8 cellular contexts compared by ENCODE assay signal in genomic region chr19:1104452-1105216, GRCh38. TPM values are rescaled to one million over a fixed set of nuclear protein-coding genes. Genes with fewer than 3 reads are reported as not detected.
DNase-seq lines count a peak whose midpoint lies in the region; ATAC-seq and TF ChIP-seq lines count a peak whose summit lies in the region.

No MANE protein-coding gene starts in this region.

- H3K27ac ChIP-seq in naive thymus-derived CD4-positive, alpha-beta T cell (ENCODE audit: low read depth, low read length): peak overlapping the region; percentile 100
- peak overlapping the region; percentile 99 for H3K27ac ChIP-seq in subcutaneous abdominal adipose tissue (ENCODE audit: low read depth, low read length)

- in situ Hi-C loops in GM18951 (cut with MboI; ENCODE audit: low sequenced_read_pairs, unreplicated experiment): loop anchor here (5.0 kb wide), 1 partner anchor 88 kb away; no protein-coding TSS in a partner anchor

- peaks cover 0 to 8% (median 0%) of the 10 kb centered on the region in 5 donors for H3K36me3 Mint-ChIP-seq in naive thymus-derived CD4-positive, alpha-beta T cell

- H3K4me3 ChIP-seq in AG10803 (ENCODE audit: low read length) (peak overlapping the region; percentile 77), subcutaneous abdominal adipose tissue (ENCODE audit: low read depth in 1 of 5, low read length in 5 of 5) (peak overlapping the region in 4 of 5 donors; percentile 80 to 82 (median 82))
- peak overlapping the region; percentile 79 for H3K4me3 ChIP-seq in naive thymus-derived CD4-positive, alpha-beta T cell (ENCODE audit: low read length)

- H3K36me3 ChIP-seq in naive thymus-derived CD4-positive, alpha-beta T cell (ENCODE audit: control insufficient read depth in 2 of 3, insufficient read depth in 3 of 3, low read length in 3 of 3): peaks cover 0 to 37% (median 0%) of the 10 kb centered on the region in 3 experiments
- H3K36me3 ChIP-seq in subcutaneous abdominal adipose tissue (ENCODE audit: control insufficient read depth in 5 of 5, insufficient read depth in 5 of 5, low read length in 5 of 5): peaks cover 0 to 37% (median 29%) of the 10 kb centered on the region in 5 donors

- peak overlapping the region; percentile 60 to 82 (median 77) for H3K4me3 Mint-ChIP-seq in naive thymus-derived CD4-positive, alpha-beta T cell

- intact Hi-C loops in naive thymus-derived CD4-positive, alpha-beta T cell (cut with micrococcal nuclease): loop anchor here (1.0 to 5.0 kb wide), 3 partner anchors 36 to 70 kb away; partner anchors contain the start of genes ARHGAP45 (in 1 of the 2) and SBNO2 (in 1 of the 2)

- POLR2A ChIA-PET in naive thymus-derived CD4-positive, alpha-beta T cell (lab: Charles Lee): interaction anchor here (0.6 to 38.6 kb wide), 9 partner anchors 8 to 165 kb away, joined by 3 to 2022 read pairs (median 4); partner anchors contain the start of genes ARHGAP45, CIRBP and RNU6-2

- peaks cover 13 to 41% (median 33%) of the 10 kb centered on the region in 7 donors for H3K4me1 Mint-ChIP-seq in naive thymus-derived CD4-positive, alpha-beta T cell

- TF ChIP-seq POLR2A in GM18951 (IDR thresholded peaks at IDR 0.05; ENCODE audit: extremely low read depth, insufficient read depth, insufficient read length): peak; percentile 14

- DNase-seq in AG10803 (ENCODE audit: low read depth) (peak; percentile 59), fibroblast of peridontal ligament (ENCODE audit: extremely low read depth) (peak; percentile 50)
- peak; percentile 92 for DNase-seq in activated effector memory CD4-positive, alpha-beta T cell treated with anti-CD3 and anti-CD28 coated beads, Interleukin-2, amount 50 U/mL, for 16 hours
- peak; percentile 55 to 87 (median 67) for DNase-seq in naive thymus-derived CD4-positive, alpha-beta T cell

- peak overlapping the region in 7 of 9 donors; percentile 47 to 86 (median 66) for H3K27ac Mint-ChIP-seq in naive thymus-derived CD4-positive, alpha-beta T cell

- peaks cover 0 to 3% (median 0%) of the 10 kb centered on the region in 11 donors for H3K9me3 Mint-ChIP-seq in naive thymus-derived CD4-positive, alpha-beta T cell

- CTCF ChIA-PET in naive thymus-derived CD4-positive, alpha-beta T cell (lab: Charles Lee): interaction anchor here (0.6 kb wide), 1 partner anchor 88 kb away, joined by 3 read pairs; no protein-coding TSS in a partner anchor

- TF ChIP-seq CTCF in AG10803 (conservative IDR thresholded peaks at IDR 0.05; ENCODE audit: low read length): no peak

- H3K27me3 ChIP-seq in naive thymus-derived CD4-positive, alpha-beta T cell (ENCODE audit: control insufficient read depth in 2 of 2, insufficient read depth in 2 of 2, low read length in 2 of 2): no peaks in the 10 kb centered on the region
- H3K27me3 ChIP-seq in subcutaneous abdominal adipose tissue (ENCODE audit: control insufficient read depth in 5 of 5, insufficient read depth in 4 of 5, low read length in 5 of 5): peaks cover 0 to 8% (median 0%) of the 10 kb centered on the region in 5 donors

- peaks cover 13 to 18% of the 10 kb centered on the region in 2 donors for H3K4me1 ChIP-seq in naive thymus-derived CD4-positive, alpha-beta T cell (ENCODE audit: control insufficient read depth in 2 of 2, insufficient read depth in 2 of 2, low read length in 2 of 2)
- H3K4me1 ChIP-seq in subcutaneous abdominal adipose tissue (ENCODE audit: control insufficient read depth in 5 of 5, insufficient read depth in 5 of 5, low read length in 5 of 5): peaks cover 20 to 70% (median 50%) of the 10 kb centered on the region in 5 donors

- no peaks in the 10 kb centered on the region for H3K27me3 Mint-ChIP-seq in naive thymus-derived CD4-positive, alpha-beta T cell

- H3K9ac ChIP-seq in subcutaneous abdominal adipose tissue (ENCODE audit: low read length in 5 of 5): peak overlapping the region in 4 of 5 donors; percentile 69 to 83 (median 80)

- no peaks in the 10 kb centered on the region for H3K9me3 ChIP-seq in naive thymus-derived CD4-positive, alpha-beta T cell (ENCODE audit: control insufficient read depth in 2 of 3, low read length in 3 of 3)
- peaks cover 0 to 5% (median 3%) of the 10 kb centered on the region in 5 donors for H3K9me3 ChIP-seq in subcutaneous abdominal adipose tissue (ENCODE audit: control insufficient read depth in 5 of 5, low read length in 5 of 5)

- peak; percentile 33 for ATAC-seq in HG03442 (IDR thresholded peaks at IDR 0.05; ENCODE audit: unreplicated experiment)
- ATAC-seq in naive thymus-derived CD4-positive, alpha-beta T cell: peak; percentile 61

TF ChIP-seq in PFSK-1, 5 proteins besides CTCF, POLR2A, EP300 and RAD21:
- no peak for TF ChIP-seq REST (IDR thresholded peaks at IDR 0.05; ENCODE audit: insufficient read depth in 1 of 2, low read depth in 2 of 2, low read length in 2 of 2)
- TF ChIP-seq SIN3A (IDR thresholded peaks at IDR 0.05; ENCODE audit: borderline replicate concordance, insufficient read depth, low read length): no peak
- 0 out of 2 replicates have a peak, but pooled peaks have one; percentile 25 for TF ChIP-seq POLR2AphosphoS5 (IDR thresholded peaks at IDR 0.05; ENCODE audit: low read depth, low read length)
- TF ChIP-seq FOXP2 (optimal IDR thresholded peaks at IDR 0.05; ENCODE audit: borderline replicate concordance, extremely low read depth, extremely low read length, insufficient read depth): no peak

RNA-seq across cellular contexts. Expression of gene GPX4, which starts 0.8 kb away (rescaled TPM):
- 1,125 TPM for polyA plus RNA-seq in PFSK-1 (2012; ENCODE audit: insufficient read length, low read depth)
- total RNA-seq in naive thymus-derived CD4-positive, alpha-beta T cell: 100 to 1,000 TPM; 122 to 235 (median 194) TPM
- polyA plus RNA-seq in naive thymus-derived CD4-positive, alpha-beta T cell: 100 to 1,000 TPM; 417 to 522 TPM

RNA-seq across cellular contexts. Expression of gene POLR2E, which starts 9.5 kb away (rescaled TPM):
- 531 TPM for polyA plus RNA-seq in PFSK-1 (2012; ENCODE audit: insufficient read length, low read depth)
- 100 to 1,000 TPM in 1 of 5 experiments, 10 to 100 TPM in 4; 75.3 to 157 (median 82.1) TPM for total RNA-seq in naive thymus-derived CD4-positive, alpha-beta T cell
- polyA plus RNA-seq in naive thymus-derived CD4-positive, alpha-beta T cell: 100 to 1,000 TPM; 136 to 179 TPM

RNA-seq across cellular contexts. Expression of gene ARHGAP45, which starts 37.7 kb away (rescaled TPM):
- polyA plus RNA-seq in PFSK-1 (2012; ENCODE audit: insufficient read length, low read depth): 55.1 TPM
- total RNA-seq in naive thymus-derived CD4-positive, alpha-beta T cell: 1,000 to 10,000 TPM in 1 of 5 experiments, 100 to 1,000 TPM in 4; 467 to 1,030 (median 779) TPM
- 100 to 1,000 TPM; 305 to 880 TPM for polyA plus RNA-seq in naive thymus-derived CD4-positive, alpha-beta T cell

Comparison
In these comparisons a context has a peak if more than half of its experiments do, and no peak if none do; other contexts are left out.
1. Peak in every context shown above with its lines: DNase-seq, ATAC-seq, H3K4me3 ChIP-seq and H3K27ac ChIP-seq.